In the genomic region with DNA sequence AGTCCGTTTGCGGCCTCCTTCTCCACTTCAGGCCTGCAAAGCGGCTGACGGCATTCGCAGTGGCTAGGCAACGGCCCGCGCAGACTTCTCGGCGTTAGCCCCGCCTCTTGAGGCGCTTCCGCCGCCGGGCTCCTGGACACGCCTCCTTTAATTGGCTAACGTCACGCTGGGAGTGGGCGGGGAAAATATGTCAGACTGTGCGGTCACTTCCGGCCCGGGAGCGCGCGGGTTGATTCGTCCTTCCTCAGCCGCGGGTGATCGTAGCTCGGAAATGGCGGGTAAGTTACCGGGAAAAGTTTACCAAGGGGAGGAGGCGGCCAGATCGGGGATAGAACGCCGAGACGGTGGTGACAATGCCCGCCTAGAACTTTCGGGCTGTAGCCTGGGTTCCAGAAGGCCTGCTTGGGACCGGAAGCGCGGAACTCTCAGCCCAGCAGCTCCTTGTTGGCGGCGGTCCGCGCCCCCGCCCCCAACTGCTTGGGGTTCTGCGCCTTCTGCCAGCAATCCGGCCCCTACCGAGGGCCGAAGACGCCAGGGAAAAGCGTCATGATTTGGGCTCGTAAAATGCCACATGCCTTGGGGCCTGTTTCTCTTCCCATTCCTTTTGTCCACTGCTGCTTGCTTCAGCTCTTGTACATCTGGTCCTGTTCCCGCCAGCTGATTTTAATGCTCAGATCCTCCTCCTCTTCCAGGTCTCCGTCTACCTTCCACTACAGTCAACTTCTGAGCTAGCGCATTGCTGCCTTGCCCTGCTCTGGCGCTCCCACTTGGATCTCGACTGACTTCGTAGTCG, we compare ENCODE assay signal across 1 cellular context.
TF ChIP-seq lines count a peak whose summit lies in the region.

A gene with protein sequence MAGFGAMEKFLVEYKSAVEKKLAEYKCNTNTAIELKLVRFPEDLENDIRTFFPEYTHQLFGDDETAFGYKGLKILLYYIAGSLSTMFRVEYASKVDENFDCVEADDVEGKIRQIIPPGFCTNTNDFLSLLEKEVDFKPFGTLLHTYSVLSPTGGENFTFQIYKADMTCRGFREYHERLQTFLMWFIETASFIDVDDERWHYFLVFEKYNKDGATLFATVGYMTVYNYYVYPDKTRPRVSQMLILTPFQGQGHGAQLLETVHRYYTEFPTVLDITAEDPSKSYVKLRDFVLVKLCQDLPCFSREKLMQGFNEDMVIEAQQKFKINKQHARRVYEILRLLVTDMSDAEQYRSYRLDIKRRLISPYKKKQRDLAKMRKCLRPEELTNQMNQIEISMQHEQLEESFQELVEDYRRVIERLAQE (plus strand): TSS at position 232 of the 793 bp plus-strand sequence. CDS start 40 bp downstream, at position 272.

TF ChIP-seq in HepG2, 621 proteins besides CTCF, POLR2A, EP300 and RAD21 (continued from another document and continues in another):
- TF ChIP-seq, protein P1, sequence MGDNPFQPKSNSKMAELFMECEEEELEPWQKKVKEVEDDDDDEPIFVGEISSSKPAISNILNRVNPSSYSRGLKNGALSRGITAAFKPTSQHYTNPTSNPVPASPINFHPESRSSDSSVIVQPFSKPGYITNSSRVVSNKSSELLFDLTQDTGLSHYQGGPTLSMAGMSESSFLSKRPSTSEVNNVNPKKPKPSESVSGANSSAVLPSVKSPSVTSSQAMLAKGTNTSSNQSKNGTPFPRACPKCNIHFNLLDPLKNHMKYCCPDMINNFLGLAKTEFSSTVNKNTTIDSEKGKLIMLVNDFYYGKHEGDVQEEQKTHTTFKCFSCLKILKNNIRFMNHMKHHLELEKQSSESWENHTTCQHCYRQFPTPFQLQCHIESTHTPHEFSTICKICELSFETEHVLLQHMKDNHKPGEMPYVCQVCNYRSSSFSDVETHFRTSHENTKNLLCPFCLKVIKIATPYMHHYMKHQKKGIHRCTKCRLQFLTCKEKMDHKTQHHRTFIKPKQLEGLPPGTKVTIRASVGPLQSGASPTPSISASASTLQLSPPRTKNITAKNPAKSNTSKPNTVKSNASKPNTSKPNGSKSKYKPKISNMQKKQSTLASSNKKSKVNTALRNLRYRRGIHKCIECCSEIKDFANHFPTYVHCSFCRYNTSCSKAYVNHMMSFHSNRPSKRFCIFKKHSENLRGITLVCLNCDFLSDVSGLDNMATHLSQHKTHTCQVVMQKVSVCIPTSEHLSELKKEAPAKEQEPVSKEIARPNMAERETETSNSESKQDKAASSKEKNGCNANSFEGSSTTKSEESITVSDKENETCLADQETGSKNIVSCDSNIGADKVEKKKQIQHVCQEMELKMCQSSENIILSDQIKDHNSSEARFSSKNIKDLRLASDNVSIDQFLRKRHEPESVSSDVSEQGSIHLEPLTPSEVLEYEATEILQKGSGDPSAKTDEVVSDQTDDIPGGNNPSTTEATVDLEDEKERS (CRISPR knock-in tag; IDR thresholded peaks at IDR 0.05) = no peak
- TF ChIP-seq ZNF777 (CRISPR knock-in tag; IDR thresholded peaks at IDR 0.05) (peak; percentile 55), NR2F2 (IDR thresholded peaks at IDR 0.05; ENCODE audit: borderline replicate concordance, low read depth) (no peak; the same call in 1 of the 2 replicates), ZNF839 (CRISPR knock-in tag; IDR thresholded peaks at IDR 0.05; ENCODE audit: borderline replicate concordance) (no peak), KAT8 (CRISPR knock-in tag; IDR thresholded peaks at IDR 0.05) (peak; percentile 93), KLF12 (CRISPR knock-in tag; IDR thresholded peaks at IDR 0.05; ENCODE audit: borderline replicate concordance) (peak; percentile 80; the same call in 1 of the 2 replicates), ZNF605 (CRISPR knock-in tag; IDR thresholded peaks at IDR 0.05) (peak; percentile 96), ZNF878 (CRISPR knock-in tag; IDR thresholded peaks at IDR 0.05) (no peak; the same call in 1 of the 2 replicates), ZNF124 (CRISPR knock-in tag; IDR thresholded peaks at IDR 0.05) (0 out of 2 replicates have a peak, but pooled peaks have one; percentile 80), ZNF558 (CRISPR knock-in tag; IDR thresholded peaks at IDR 0.05; ENCODE audit: borderline replicate concordance) (peak; percentile 79; the same call in 1 of the 2 replicates), EHMT2 (IDR thresholded peaks at IDR 0.05; ENCODE audit: borderline replicate concordance, low read depth, low read length) (no peak; the same call in 1 of the 2 replicates), ATF7 (IDR thresholded peaks at IDR 0.05) (peak; percentile 30; the same call in 1 of the 2 replicates), ATF7 (CRISPR knock-in tag; IDR thresholded peaks at IDR 0.05) (no peak), ETV5 (CRISPR knock-in tag; IDR thresholded peaks at IDR 0.05; ENCODE audit: borderline replicate concordance) (peak; percentile 77; the same call in 1 of the 2 replicates), CBX5 (CRISPR knock-in tag; IDR thresholded peaks at IDR 0.05; ENCODE audit: borderline replicate concordance) (peak; percentile 45; the same call in 1 of the 2 replicates), THAP11 (CRISPR knock-in tag; IDR thresholded peaks at IDR 0.05) (peak; percentile 85), ZNF547 (CRISPR knock-in tag; IDR thresholded peaks at IDR 0.05) (peak; percentile 94), TOPORS (CRISPR knock-in tag; IDR thresholded peaks at IDR 0.05) (peak; percentile 30), ZNF33B (CRISPR knock-in tag; IDR thresholded peaks at IDR 0.05) (no peak), ZNF274 (CRISPR knock-in tag; IDR thresholded peaks at IDR 0.05) (peak; percentile 66; the same call in 1 of the 2 replicates), RFX3 (CRISPR knock-in tag; IDR thresholded peaks at IDR 0.05) (peak; percentile 81), ARNT2 (CRISPR knock-in tag; IDR thresholded peaks at IDR 0.05; ENCODE audit: low read depth) (peak; percentile 82; the same call in 1 of the 2 replicates), ZNF737 (CRISPR knock-in tag; IDR thresholded peaks at IDR 0.05; ENCODE audit: borderline replicate concordance) (no peak), ZNF510 (CRISPR knock-in tag; IDR thresholded peaks at IDR 0.05; ENCODE audit: low read depth) (peak; percentile 96), HOXA9 (CRISPR knock-in tag; IDR thresholded peaks at IDR 0.05; ENCODE audit: borderline replicate concordance) (peak; percentile 79; the same call in 1 of the 2 replicates), SNAI1 (CRISPR knock-in tag; IDR thresholded peaks at IDR 0.05; ENCODE audit: borderline replicate concordance) (peak; percentile 65; the same call in 1 of the 2 replicates), NFYB (CRISPR knock-in tag; IDR thresholded peaks at IDR 0.05) (peak; percentile 78), JUNB (CRISPR knock-in tag; IDR thresholded peaks at IDR 0.05; ENCODE audit: borderline replicate concordance) (no peak), ZNF598 (CRISPR knock-in tag; IDR thresholded peaks at IDR 0.05; ENCODE audit: borderline replicate concordance) (peak; percentile 34), ZFP37 (CRISPR knock-in tag; IDR thresholded peaks at IDR 0.05; ENCODE audit: borderline replicate concordance) (no peak), JUND (CRISPR knock-in tag; IDR thresholded peaks at IDR 0.05) (no peak)
- TF ChIP-seq, protein P2, sequence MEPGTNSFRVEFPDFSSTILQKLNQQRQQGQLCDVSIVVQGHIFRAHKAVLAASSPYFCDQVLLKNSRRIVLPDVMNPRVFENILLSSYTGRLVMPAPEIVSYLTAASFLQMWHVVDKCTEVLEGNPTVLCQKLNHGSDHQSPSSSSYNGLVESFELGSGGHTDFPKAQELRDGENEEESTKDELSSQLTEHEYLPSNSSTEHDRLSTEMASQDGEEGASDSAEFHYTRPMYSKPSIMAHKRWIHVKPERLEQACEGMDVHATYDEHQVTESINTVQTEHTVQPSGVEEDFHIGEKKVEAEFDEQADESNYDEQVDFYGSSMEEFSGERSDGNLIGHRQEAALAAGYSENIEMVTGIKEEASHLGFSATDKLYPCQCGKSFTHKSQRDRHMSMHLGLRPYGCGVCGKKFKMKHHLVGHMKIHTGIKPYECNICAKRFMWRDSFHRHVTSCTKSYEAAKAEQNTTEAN (CRISPR knock-in tag; conservative IDR thresholded peaks at IDR 0.05) = no peak
- TF ChIP-seq, protein P3, sequence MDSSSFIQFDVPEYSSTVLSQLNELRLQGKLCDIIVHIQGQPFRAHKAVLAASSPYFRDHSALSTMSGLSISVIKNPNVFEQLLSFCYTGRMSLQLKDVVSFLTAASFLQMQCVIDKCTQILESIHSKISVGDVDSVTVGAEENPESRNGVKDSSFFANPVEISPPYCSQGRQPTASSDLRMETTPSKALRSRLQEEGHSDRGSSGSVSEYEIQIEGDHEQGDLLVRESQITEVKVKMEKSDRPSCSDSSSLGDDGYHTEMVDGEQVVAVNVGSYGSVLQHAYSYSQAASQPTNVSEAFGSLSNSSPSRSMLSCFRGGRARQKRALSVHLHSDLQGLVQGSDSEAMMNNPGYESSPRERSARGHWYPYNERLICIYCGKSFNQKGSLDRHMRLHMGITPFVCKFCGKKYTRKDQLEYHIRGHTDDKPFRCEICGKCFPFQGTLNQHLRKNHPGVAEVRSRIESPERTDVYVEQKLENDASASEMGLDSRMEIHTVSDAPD (CRISPR knock-in tag; IDR thresholded peaks at IDR 0.05) = no peak; the same call in 1 of the 2 replicates
- TF ChIP-seq, protein P4, sequence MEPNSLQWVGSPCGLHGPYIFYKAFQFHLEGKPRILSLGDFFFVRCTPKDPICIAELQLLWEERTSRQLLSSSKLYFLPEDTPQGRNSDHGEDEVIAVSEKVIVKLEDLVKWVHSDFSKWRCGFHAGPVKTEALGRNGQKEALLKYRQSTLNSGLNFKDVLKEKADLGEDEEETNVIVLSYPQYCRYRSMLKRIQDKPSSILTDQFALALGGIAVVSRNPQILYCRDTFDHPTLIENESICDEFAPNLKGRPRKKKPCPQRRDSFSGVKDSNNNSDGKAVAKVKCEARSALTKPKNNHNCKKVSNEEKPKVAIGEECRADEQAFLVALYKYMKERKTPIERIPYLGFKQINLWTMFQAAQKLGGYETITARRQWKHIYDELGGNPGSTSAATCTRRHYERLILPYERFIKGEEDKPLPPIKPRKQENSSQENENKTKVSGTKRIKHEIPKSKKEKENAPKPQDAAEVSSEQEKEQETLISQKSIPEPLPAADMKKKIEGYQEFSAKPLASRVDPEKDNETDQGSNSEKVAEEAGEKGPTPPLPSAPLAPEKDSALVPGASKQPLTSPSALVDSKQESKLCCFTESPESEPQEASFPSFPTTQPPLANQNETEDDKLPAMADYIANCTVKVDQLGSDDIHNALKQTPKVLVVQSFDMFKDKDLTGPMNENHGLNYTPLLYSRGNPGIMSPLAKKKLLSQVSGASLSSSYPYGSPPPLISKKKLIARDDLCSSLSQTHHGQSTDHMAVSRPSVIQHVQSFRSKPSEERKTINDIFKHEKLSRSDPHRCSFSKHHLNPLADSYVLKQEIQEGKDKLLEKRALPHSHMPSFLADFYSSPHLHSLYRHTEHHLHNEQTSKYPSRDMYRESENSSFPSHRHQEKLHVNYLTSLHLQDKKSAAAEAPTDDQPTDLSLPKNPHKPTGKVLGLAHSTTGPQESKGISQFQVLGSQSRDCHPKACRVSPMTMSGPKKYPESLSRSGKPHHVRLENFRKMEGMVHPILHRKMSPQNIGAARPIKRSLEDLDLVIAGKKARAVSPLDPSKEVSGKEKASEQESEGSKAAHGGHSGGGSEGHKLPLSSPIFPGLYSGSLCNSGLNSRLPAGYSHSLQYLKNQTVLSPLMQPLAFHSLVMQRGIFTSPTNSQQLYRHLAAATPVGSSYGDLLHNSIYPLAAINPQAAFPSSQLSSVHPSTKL (CRISPR knock-in tag; IDR thresholded peaks at IDR 0.05) = peak; percentile 57
- TF ChIP-seq, protein P5, sequence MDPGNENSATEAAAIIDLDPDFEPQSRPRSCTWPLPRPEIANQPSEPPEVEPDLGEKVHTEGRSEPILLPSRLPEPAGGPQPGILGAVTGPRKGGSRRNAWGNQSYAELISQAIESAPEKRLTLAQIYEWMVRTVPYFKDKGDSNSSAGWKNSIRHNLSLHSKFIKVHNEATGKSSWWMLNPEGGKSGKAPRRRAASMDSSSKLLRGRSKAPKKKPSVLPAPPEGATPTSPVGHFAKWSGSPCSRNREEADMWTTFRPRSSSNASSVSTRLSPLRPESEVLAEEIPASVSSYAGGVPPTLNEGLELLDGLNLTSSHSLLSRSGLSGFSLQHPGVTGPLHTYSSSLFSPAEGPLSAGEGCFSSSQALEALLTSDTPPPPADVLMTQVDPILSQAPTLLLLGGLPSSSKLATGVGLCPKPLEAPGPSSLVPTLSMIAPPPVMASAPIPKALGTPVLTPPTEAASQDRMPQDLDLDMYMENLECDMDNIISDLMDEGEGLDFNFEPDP (CRISPR knock-in tag; conservative IDR thresholded peaks at IDR 0.05) = no peak
- TF ChIP-seq, protein P6, sequence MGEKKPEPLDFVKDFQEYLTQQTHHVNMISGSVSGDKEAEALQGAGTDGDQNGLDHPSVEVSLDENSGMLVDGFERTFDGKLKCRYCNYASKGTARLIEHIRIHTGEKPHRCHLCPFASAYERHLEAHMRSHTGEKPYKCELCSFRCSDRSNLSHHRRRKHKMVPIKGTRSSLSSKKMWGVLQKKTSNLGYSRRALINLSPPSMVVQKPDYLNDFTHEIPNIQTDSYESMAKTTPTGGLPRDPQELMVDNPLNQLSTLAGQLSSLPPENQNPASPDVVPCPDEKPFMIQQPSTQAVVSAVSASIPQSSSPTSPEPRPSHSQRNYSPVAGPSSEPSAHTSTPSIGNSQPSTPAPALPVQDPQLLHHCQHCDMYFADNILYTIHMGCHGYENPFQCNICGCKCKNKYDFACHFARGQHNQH (CRISPR knock-in tag; IDR thresholded peaks at IDR 0.05) = no peak
- TF ChIP-seq, protein P7, sequence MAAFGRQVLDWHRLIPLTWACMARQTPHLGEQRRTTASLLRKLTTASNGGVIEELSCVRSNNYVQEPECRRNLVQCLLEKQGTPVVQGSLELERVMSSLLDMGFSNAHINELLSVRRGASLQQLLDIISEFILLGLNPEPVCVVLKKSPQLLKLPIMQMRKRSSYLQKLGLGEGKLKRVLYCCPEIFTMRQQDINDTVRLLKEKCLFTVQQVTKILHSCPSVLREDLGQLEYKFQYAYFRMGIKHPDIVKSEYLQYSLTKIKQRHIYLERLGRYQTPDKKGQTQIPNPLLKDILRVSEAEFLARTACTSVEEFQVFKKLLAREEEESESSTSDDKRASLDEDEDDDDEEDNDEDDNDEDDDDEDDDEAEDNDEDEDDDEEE (CRISPR knock-in tag; IDR thresholded peaks at IDR 0.05) = no peak
- TF ChIP-seq, protein P8, sequence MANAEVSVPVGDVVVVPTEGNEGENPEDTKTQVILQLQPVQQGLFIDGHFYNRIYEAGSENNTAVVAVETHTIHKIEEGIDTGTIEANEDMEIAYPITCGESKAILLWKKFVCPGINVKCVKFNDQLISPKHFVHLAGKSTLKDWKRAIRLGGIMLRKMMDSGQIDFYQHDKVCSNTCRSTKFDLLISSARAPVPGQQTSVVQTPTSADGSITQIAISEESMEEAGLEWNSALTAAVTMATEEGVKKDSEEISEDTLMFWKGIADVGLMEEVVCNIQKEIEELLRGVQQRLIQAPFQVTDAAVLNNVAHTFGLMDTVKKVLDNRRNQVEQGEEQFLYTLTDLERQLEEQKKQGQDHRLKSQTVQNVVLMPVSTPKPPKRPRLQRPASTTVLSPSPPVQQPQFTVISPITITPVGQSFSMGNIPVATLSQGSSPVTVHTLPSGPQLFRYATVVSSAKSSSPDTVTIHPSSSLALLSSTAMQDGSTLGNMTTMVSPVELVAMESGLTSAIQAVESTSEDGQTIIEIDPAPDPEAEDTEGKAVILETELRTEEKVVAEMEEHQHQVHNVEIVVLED (CRISPR knock-in tag; IDR thresholded peaks at IDR 0.05; ENCODE audit: borderline replicate concordance) = peak; percentile 89
